ENCODE assay signal across 22 cellular contexts in genomic region chr6:2893276-2893675, GRCh38. TPM values are rescaled to one million over a fixed set of nuclear protein-coding genes. Genes with fewer than 3 reads are reported as not detected.
DNase-seq lines count a peak whose midpoint lies in the region; ATAC-seq and TF ChIP-seq lines count a peak whose summit lies in the region.
"Had no signal": no experiment of that assay in that cellular context is flagged by ENCODE, and none has a peak within 500 bp of the region (broad histone marks: within the 10 kb centered on the region; RNA-seq: fewer than 3 reads in every experiment).

No MANE protein-coding gene starts in this region.

- no peaks in the 10 kb centered on the region for H4K20me1 ChIP-seq in BLaER1

- H3K9ac ChIP-seq in BLaER1 (no peak overlapping the region), endodermal cell (ENCODE audit: extremely low read depth, low read length, poor library complexity, severe bottlenecking) (no peak overlapping the region)

- 96 to 97% methylated on average over 3 to 4 of the region's 4 CpGs for WGBS in endodermal cell (ENCODE audit: insufficient coverage in 1 of 2, insufficient read length in 1 of 2), 2 experiments

- H3K27ac ChIP-seq in BLaER1, result no peak overlapping the region
- peak overlapping the region; percentile 11 for H3K27ac ChIP-seq in CD4-positive, alpha-beta memory T cell (ENCODE audit: low read depth, low read length)
- no peak overlapping the region for H3K27ac ChIP-seq in endodermal cell (ENCODE audit: low read depth, low read length)
- H3K27ac ChIP-seq: esophagus muscularis mucosa, PC-9, skin epidermis, thyroid gland had no signal

- H3K27ac Mint-ChIP-seq in CD4-positive, alpha-beta memory T cell, result peak overlapping the region; percentile 36 to 87 (median 81)
- peak overlapping the region; percentile 74 for H3K27ac Mint-ChIP-seq in activated B cell treated with CpG ODN at 0.5 μM for 24 hours
- no peak overlapping the region for H3K27ac Mint-ChIP-seq in endodermal cell
- H3K27ac Mint-ChIP-seq in T-helper 2 cell treated with Interferon-gamma antibody and Interleukin-4, amounts not matched to agents 5 μg/mL and 100 μg/mL, for 36 hours, result no peak overlapping the region
- no peak overlapping the region for H3K27ac Mint-ChIP-seq in MCF 10A (ENCODE audit: low read depth, unreplicated experiment)

- no peak for DNase-seq in CD4-positive, alpha-beta memory T cell
- DNase-seq in activated B cell treated with CpG ODN at 0.5 μM for 24 hours (no peak), endodermal cell (peak; percentile 13), NCI-H2107 (lab: John Stamatoyannopoulos, UW) (no peak), MCF 10A (ENCODE audit: unreplicated experiment) (no peak)
- DNase-seq in T-helper 2 cell treated with Interferon-gamma antibody and Interleukin-4, amounts not matched to agents 5 μg/mL and 100 μg/mL, for 36 hours (ENCODE audit: low spot score), result no peak
- DNase-seq in activated CD4-positive, CD25-positive, alpha-beta regulatory T cell treated with anti-CD3 and anti-CD28 coated beads, Interleukin-2, amount 50 U/mL, for 72 hours, result no peak
- DNase-seq: Caco-2; DMS79 treated with DMSO at 0.1 percent for 48 hours; effector memory CD4-positive, alpha-beta T cell; NCI-H1105; NCI-H2029 treated with DMSO at 0.1 percent for 48 hours; NCI-H345; PC-9; SHP77; stimulated activated CD4-positive, alpha-beta T cell treated with anti-CD3 and anti-CD28 coated beads, Interleukin-1b, Interleukin-23, amount 100 ng/mL, for 48 hours; thyroid gland had no signal

- H3K4me3 ChIP-seq in BLaER1 (no peak overlapping the region), endodermal cell (ENCODE audit: low read length) (no peak overlapping the region)
- H3K4me3 ChIP-seq in CD4-positive, alpha-beta memory T cell (ENCODE audit: low read length in 2 of 2), result no peak overlapping the region
- H3K4me3 ChIP-seq: esophagus muscularis mucosa, PC-9, skin epidermis, thyroid gland had no signal

- H3K4me3 Mint-ChIP-seq in CD4-positive, alpha-beta memory T cell, result peak overlapping the region in 3 of 8 donors; percentile 1 to 25 (median 17)
- H3K4me3 Mint-ChIP-seq in activated B cell treated with CpG ODN at 0.5 μM for 24 hours, result no peak overlapping the region
- H3K4me3 Mint-ChIP-seq in endodermal cell, result no peak overlapping the region
- no peak overlapping the region for H3K4me3 Mint-ChIP-seq in T-helper 2 cell treated with Interferon-gamma antibody and Interleukin-4, amounts not matched to agents 5 μg/mL and 100 μg/mL, for 36 hours
- no peak overlapping the region for H3K4me3 Mint-ChIP-seq in MCF 10A (ENCODE audit: unreplicated experiment)
- H3K4me3 Mint-ChIP-seq: brain had no signal

- ATAC-seq in activated B cell treated with CpG ODN at 0.5 μM for 24 hours (ENCODE audit: low read depth), result no peak
- ATAC-seq: HepG2 had no signal

- H3K27me3 Mint-ChIP-seq in CD4-positive, alpha-beta memory T cell, result no peaks in the 10 kb centered on the region
- H3K27me3 Mint-ChIP-seq in activated B cell treated with CpG ODN at 0.5 μM for 24 hours (no peaks in the 10 kb centered on the region), endodermal cell (ENCODE audit: insufficient read depth) (no peaks in the 10 kb centered on the region), MCF 10A (ENCODE audit: insufficient read depth, unreplicated experiment) (peaks cover 75% of the 10 kb centered on the region)
- H3K27me3 Mint-ChIP-seq in T-helper 2 cell treated with Interferon-gamma antibody and Interleukin-4, amounts not matched to agents 5 μg/mL and 100 μg/mL, for 36 hours (ENCODE audit: low read depth), result no peaks in the 10 kb centered on the region

- peak overlapping the region; percentile 84 for H3K4me2 ChIP-seq in BLaER1
- H3K4me2 ChIP-seq: PC-9 had no signal

- intact Hi-C loops in CD4-positive, alpha-beta memory T cell (cut with micrococcal nuclease), result no loop called here
- intact Hi-C loops in activated B cell treated with CpG ODN at 0.5 μM for 24 hours (cut with micrococcal nuclease), result loop anchor here (2.0 kb wide), 1 partner anchor 18 kb away; no protein-coding TSS in a partner anchor
- intact Hi-C loops in MCF 10A (cut with micrococcal nuclease), result no loop called here

- no TSS peak for BruUV-seq in MCF 10A (replicated peaks; lab: Mats Ljungman, UMichigan)

- POLR2A ChIA-PET in CD4-positive, alpha-beta memory T cell (lab: Charles Lee; ENCODE audit: partially characterized antibody), result interaction anchor here (0.8 to 4.6 kb wide), 4 partner anchors 9 to 52 kb away, joined by 3 to 31 read pairs (median 23); partner anchors contain the start of genes SERPINB1 and SERPINB9
- POLR2A ChIA-PET in activated B cell treated with CpG ODN at 0.5 μM for 24 hours (lab: Charles Lee), result interaction anchor here (0.7 to 4.1 kb wide), 5 partner anchors 8 to 78 kb away, joined by 3 to 52 read pairs (median 3); partner anchors contain the start of genes SERPINB6 and SERPINB9
- POLR2A ChIA-PET in MCF 10A (lab: Yijun Ruan, JAX), result interaction anchor here (0.6 kb wide), 1 partner anchor 14 kb away, joined by 3 read pairs; no protein-coding TSS in a partner anchor

- H3K27me3 ChIP-seq in BLaER1 (no peaks in the 10 kb centered on the region), endodermal cell (ENCODE audit: control insufficient read depth, insufficient read depth, low read length, poor library complexity, severe bottlenecking) (no peaks in the 10 kb centered on the region)
- no peaks in the 10 kb centered on the region for H3K27me3 ChIP-seq in CD4-positive, alpha-beta memory T cell (ENCODE audit: insufficient read depth, low read length)
- H3K27me3 ChIP-seq: esophagus muscularis mucosa, thyroid gland had no signal

- no peak for TF ChIP-seq CTCF in activated B cell treated with CpG ODN at 0.5 μM for 24 hours (IDR thresholded peaks at IDR 0.05)
- no peak for TF ChIP-seq CTCF in endodermal cell (conservative IDR thresholded peaks at IDR 0.05)
- no peak for TF ChIP-seq CTCF in MCF 10A (IDR thresholded peaks at IDR 0.05; ENCODE audit: unreplicated experiment)

- H3K9me3 ChIP-seq in BLaER1, result peaks cover 18% of the 10 kb centered on the region
- no peaks in the 10 kb centered on the region for H3K9me3 ChIP-seq in CD4-positive, alpha-beta memory T cell (ENCODE audit: control insufficient read depth in 1 of 2, low read length in 2 of 2)
- no peaks in the 10 kb centered on the region for H3K9me3 ChIP-seq in endodermal cell (ENCODE audit: control insufficient read depth, low read length)
- H3K9me3 ChIP-seq: Caco-2, esophagus muscularis mucosa, thyroid gland had no signal

- H3K36me3 Mint-ChIP-seq in CD4-positive, alpha-beta memory T cell, result peaks cover 80 to 81% of the 10 kb centered on the region in 2 donors
- H3K36me3 Mint-ChIP-seq in activated B cell treated with CpG ODN at 0.5 μM for 24 hours (ENCODE audit: low read depth) (peaks cover 87% of the 10 kb centered on the region), endodermal cell (ENCODE audit: low read depth) (peaks cover 85% of the 10 kb centered on the region), MCF 10A (ENCODE audit: insufficient read depth, unreplicated experiment) (no peaks in the 10 kb centered on the region)
- peaks cover 72% of the 10 kb centered on the region for H3K36me3 Mint-ChIP-seq in T-helper 2 cell treated with Interferon-gamma antibody and Interleukin-4, amounts not matched to agents 5 μg/mL and 100 μg/mL, for 36 hours (ENCODE audit: low read depth)

- H3K36me3 ChIP-seq in BLaER1 (peaks cover 20% of the 10 kb centered on the region), endodermal cell (ENCODE audit: control insufficient read depth, insufficient read depth, low read length) (peaks cover 95% of the 10 kb centered on the region)
- H3K36me3 ChIP-seq in CD4-positive, alpha-beta memory T cell (ENCODE audit: insufficient read depth, low read length), result peaks cover 67% of the 10 kb centered on the region

- peaks cover 49% of the 10 kb centered on the region for H3K4me1 ChIP-seq in BLaER1
- peaks cover 69% of the 10 kb centered on the region for H3K4me1 ChIP-seq in CD4-positive, alpha-beta memory T cell (ENCODE audit: insufficient read depth, low read length)
- no peaks in the 10 kb centered on the region for H3K4me1 ChIP-seq in endodermal cell (ENCODE audit: control insufficient read depth, insufficient read depth, low read length)

- CTCF ChIA-PET in CD4-positive, alpha-beta memory T cell (lab: Charles Lee; ENCODE audit: partially characterized antibody), result interaction anchor here (1.4 to 11.0 kb wide), 6 partner anchors 12 to 46 kb away, joined by 3 to 135 read pairs (median 6); no protein-coding TSS in a partner anchor
- CTCF ChIA-PET in activated B cell treated with CpG ODN at 0.5 μM for 24 hours (lab: Charles Lee) (interaction anchor here (2.1 kb wide), 1 partner anchor 47 kb away, joined by 8 read pairs; no protein-coding TSS in a partner anchor), MCF 10A (lab: Yijun Ruan, JAX) (no interaction called here)

- peaks cover 45 to 85% (median 66%) of the 10 kb centered on the region in 4 donors for H3K4me1 Mint-ChIP-seq in CD4-positive, alpha-beta memory T cell
- H3K4me1 Mint-ChIP-seq in activated B cell treated with CpG ODN at 0.5 μM for 24 hours (peaks cover 78% of the 10 kb centered on the region), endodermal cell (peaks cover 13% of the 10 kb centered on the region), MCF 10A (ENCODE audit: insufficient read depth, unreplicated experiment) (no peaks in the 10 kb centered on the region)
- H3K4me1 Mint-ChIP-seq in T-helper 2 cell treated with Interferon-gamma antibody and Interleukin-4, amounts not matched to agents 5 μg/mL and 100 μg/mL, for 36 hours (ENCODE audit: low read depth), result peaks cover 13% of the 10 kb centered on the region
- H3K4me1 Mint-ChIP-seq: brain had no signal

- H3K9me3 Mint-ChIP-seq in CD4-positive, alpha-beta memory T cell, result peaks cover 0 to 2% (median 0%) of the 10 kb centered on the region in 8 donors
- H3K9me3 Mint-ChIP-seq in activated B cell treated with CpG ODN at 0.5 μM for 24 hours (no peaks in the 10 kb centered on the region), endodermal cell (no peaks in the 10 kb centered on the region), MCF 10A (ENCODE audit: unreplicated experiment) (no peaks in the 10 kb centered on the region)
- no peaks in the 10 kb centered on the region for H3K9me3 Mint-ChIP-seq in T-helper 2 cell treated with Interferon-gamma antibody and Interleukin-4, amounts not matched to agents 5 μg/mL and 100 μg/mL, for 36 hours

RNA-seq across cellular contexts. Expression of gene SERPINB9, which starts 9.8 kb away (rescaled TPM):
- total RNA-seq in CD4-positive, alpha-beta memory T cell, result 10 to 100 TPM; 83.2 to 88.5 TPM
- polyA plus RNA-seq in CD4-positive, alpha-beta memory T cell, result 10 to 100 TPM; 20.4 to 41.0 TPM
- total RNA-seq in activated B cell treated with CpG ODN at 0.5 μM for 24 hours, result 142 and 149 TPM in 2 replicates
- total RNA-seq in endodermal cell, result 100 to 1,000 TPM; 192 to 390 TPM
- polyA plus RNA-seq in endodermal cell (2013, experiment 1 of 2), result 39.8 TPM
- 48.5 TPM for polyA plus RNA-seq in endodermal cell (2013, experiment 2 of 2)
- total RNA-seq in MCF 10A (2022), result not detected in 2 replicates

RNA-seq across cellular contexts. Expression of gene SERPINB1, which starts 51.6 kb away (rescaled TPM):
- 10 to 100 TPM; 56.7 to 58.0 TPM for total RNA-seq in CD4-positive, alpha-beta memory T cell
- polyA plus RNA-seq in CD4-positive, alpha-beta memory T cell, result 100 to 1,000 TPM; 126 to 159 TPM
- total RNA-seq in activated B cell treated with CpG ODN at 0.5 μM for 24 hours (59.9 and 60.5 TPM in 2 replicates), endodermal cell (10 to 100 TPM; 30.6 to 38.5 TPM), MCF 10A (2022) (20.8 and 28.0 TPM in 2 replicates)
- polyA plus RNA-seq in endodermal cell (2013, experiment 1 of 2), result 14.1 TPM
- polyA plus RNA-seq in endodermal cell (2013, experiment 2 of 2), result 18.4 TPM

Comparison
In these comparisons a context has a peak if more than half of its experiments do, and no peak if none do; other contexts are left out.
1. H3K27ac Mint-ChIP-seq: peak in CD4-positive, alpha-beta memory T cell (7 of 7) and activated B cell treated with CpG ODN at 0.5 μM for 24 hours (single experiment); none in endodermal cell (single experiment), T-helper 2 cell treated with Interferon-gamma antibody and Interleukin-4, amounts not matched to agents 5 μg/mL and 100 μg/mL, for 36 hours (single experiment) and MCF 10A (single experiment).
2. RNA of gene SERPINB9, which starts 9.8 kb away (total RNA-seq): 192 to 390 TPM in endodermal cell, 142 to 149 TPM in activated B cell treated with CpG ODN at 0.5 μM for 24 hours and 83.2 to 88.5 TPM in CD4-positive, alpha-beta memory T cell; not detected in MCF 10A; every median in the first group is over 10 times any median in the second.